ENCODE assay signal across 8 cellular contexts in the genomic region with DNA sequence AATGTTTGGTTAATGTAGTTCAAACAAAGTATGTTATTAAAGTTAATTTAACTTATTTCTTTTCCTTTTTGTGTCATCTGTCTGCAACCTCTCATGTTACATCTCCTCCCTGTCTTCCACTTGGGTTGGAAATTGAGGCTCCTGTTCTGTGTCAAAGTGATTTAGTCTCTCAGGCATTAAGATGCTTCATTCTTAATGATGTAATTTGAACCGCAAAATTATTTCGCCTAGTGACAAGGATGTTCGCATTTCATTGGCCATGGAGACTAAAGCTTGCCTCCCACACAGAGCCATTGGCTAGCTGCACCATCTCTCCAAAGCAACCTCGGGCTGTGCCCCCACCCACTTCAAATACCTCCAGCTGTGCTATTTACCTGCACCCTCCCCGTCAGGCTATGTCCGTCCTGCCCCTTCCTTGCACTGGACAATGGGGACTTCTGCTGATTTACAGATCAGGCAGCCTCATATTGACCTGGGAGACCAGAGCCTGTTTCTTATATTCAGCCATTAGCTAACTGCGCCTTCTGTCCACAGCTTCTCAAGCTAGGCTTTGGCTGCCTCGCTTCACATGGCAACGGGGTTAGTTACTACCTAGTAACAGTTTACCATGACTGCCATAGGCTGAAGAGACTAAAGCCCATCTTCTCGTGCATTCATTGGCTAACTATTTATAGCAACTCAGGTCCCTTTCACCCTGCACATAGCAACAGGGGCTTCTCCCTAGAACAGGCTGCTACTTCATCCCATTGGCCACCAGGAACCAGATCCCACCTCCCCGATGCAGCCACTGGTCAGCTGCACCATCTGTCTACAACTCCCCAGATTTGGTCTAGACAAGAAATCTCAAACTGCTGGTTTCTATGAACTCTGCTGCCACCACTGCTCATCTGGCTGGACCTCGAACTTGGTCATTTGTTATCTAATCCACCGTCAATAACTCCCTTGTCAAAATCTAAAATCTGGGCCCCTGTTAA. TPM values are rescaled to one million over a fixed set of nuclear protein-coding genes. Genes with fewer than 3 reads are reported as not detected.
DNase-seq lines count a peak whose midpoint lies in the region; FAIRE-seq and TF ChIP-seq lines count a peak whose summit lies in the region.

No MANE protein-coding gene starts in this region.

- 6 to 9% methylated on average over 11 to 13 of the region's 13 CpGs for WGBS in GM23248 (ENCODE audit: low coverage in 1 of 2, low lambda C conversion rate in 2 of 2, missing lambda C conversion rate in 2 of 2), 2 experiments

- peak; percentile 100 for FAIRE-seq in islet of Langerhans (lab: Jason Lieb, UNC)

- H3K27ac ChIP-seq in GM23248 (peak overlapping the region; percentile 86), Karpas-422 (ENCODE audit: low read length) (peak overlapping the region; percentile 86), cingulate gyrus (ENCODE audit: low read depth, low read length) (peak overlapping the region; percentile 69)

- H3F3A ChIP-seq in GM23248 (ENCODE audit: insufficient read depth): no peaks in the 10 kb centered on the region

- H3K4me1 ChIP-seq in GM23248 (ENCODE audit: insufficient read depth): peaks cover 6% of the 10 kb centered on the region; the same call in 1 of the 2 replicates
- peaks cover 25% of the 10 kb centered on the region for H3K4me1 ChIP-seq in Karpas-422 (ENCODE audit: low read length)
- H3K4me1 ChIP-seq in skeletal muscle satellite cell (ENCODE audit: control insufficient read depth, insufficient read depth, low read length): no peaks in the 10 kb centered on the region

- H3K79me2 ChIP-seq in GM23248 (ENCODE audit: insufficient read depth): no peaks in the 10 kb centered on the region
- H3K79me2 ChIP-seq in Karpas-422 (ENCODE audit: low read length): no peaks in the 10 kb centered on the region

- H3K9me3 ChIP-seq in GM23248 (ENCODE audit: low read depth): no peaks in the 10 kb centered on the region
- no peaks in the 10 kb centered on the region for H3K9me3 ChIP-seq in Karpas-422 (ENCODE audit: low read length)
- no peaks in the 10 kb centered on the region for H3K9me3 ChIP-seq in skeletal muscle satellite cell (replicated peaks; ENCODE audit: low read length)

- peak; percentile 38; the same call in 1 of the 2 replicates for TF ChIP-seq POLR2A in Raji (IDR thresholded peaks at IDR 0.05; ENCODE audit: insufficient read depth, low read depth, low read length)

- H3K4me2 ChIP-seq in GM23248 (ENCODE audit: unreplicated experiment) (peak overlapping the region; percentile 72), Karpas-422 (ENCODE audit: low read depth, low read length, poor library complexity, severe bottlenecking) (peak overlapping the region; percentile 64), skeletal muscle satellite cell (ENCODE audit: low read length) (peak overlapping the region; percentile 82)

- no peaks in the 10 kb centered on the region for H3K27me3 ChIP-seq in GM23248 (replicated peaks; ENCODE audit: insufficient read depth)
- H3K27me3 ChIP-seq in Karpas-422 (ENCODE audit: low read length): no peaks in the 10 kb centered on the region
- no peaks in the 10 kb centered on the region for H3K27me3 ChIP-seq in skeletal muscle satellite cell (ENCODE audit: control insufficient read depth, insufficient read depth, low read length)

- in situ Hi-C loops in GM23248 (cut with MboI): no loop called here

- H3K36me3 ChIP-seq in GM23248 (ENCODE audit: low read depth): no peaks in the 10 kb centered on the region
- H3K36me3 ChIP-seq in Karpas-422 (ENCODE audit: insufficient read depth, low read length): no peaks in the 10 kb centered on the region
- no peaks in the 10 kb centered on the region for H3K36me3 ChIP-seq in skeletal muscle satellite cell (ENCODE audit: insufficient read depth, low read length)

- DNase-seq in activated CD4-positive, alpha-beta T cell treated with anti-CD3 and anti-CD28 coated beads for 48 hours: peak; percentile 15
- DNase-seq in activated CD4-positive, alpha-beta T cell treated with anti-CD3 and anti-CD28 coated beads for 4 hours: no peak
- DNase-seq in GM23248 (peak; percentile 85), Karpas-422 (peak; percentile 95)

- H4K20me1 ChIP-seq in GM23248 (ENCODE audit: insufficient read depth) (no peaks in the 10 kb centered on the region), Karpas-422 (ENCODE audit: insufficient read depth, low read depth, low read length) (no peaks in the 10 kb centered on the region)

- H3K9me2 ChIP-seq in GM23248 (ENCODE audit: insufficient read depth) (no peaks in the 10 kb centered on the region), Karpas-422 (replicated peaks; ENCODE audit: insufficient read depth, low read length) (no peaks in the 10 kb centered on the region)

- H3K9ac ChIP-seq in GM23248 (peak overlapping the region; percentile 74), Karpas-422 (ENCODE audit: low read length) (peak overlapping the region; percentile 66), skeletal muscle satellite cell (ENCODE audit: low read depth, low read length) (peak overlapping the region; percentile 49)

- H3K4me3 ChIP-seq in GM23248 (peak overlapping the region; percentile 71), Karpas-422 (ENCODE audit: low read length) (peak overlapping the region; percentile 60; the same call in 1 of the 2 replicates), skeletal muscle satellite cell (ENCODE audit: low read length) (peak overlapping the region; percentile 64)

- H2AFZ ChIP-seq in GM23248 (peak overlapping the region; percentile 89), Karpas-422 (ENCODE audit: low read length) (no peak overlapping the region)

RNA-seq across cellular contexts. Expression of a gene that starts 8.6 kb away (rescaled TPM):
- not detected in 2 replicates for total RNA-seq in GM23248 (2014; rRNA removed; shearing (Covaris generic))
- not detected in 2 replicates for polyA plus RNA-seq in GM23248 (2016; fragmentation: Nextera tagmentation; extraction: Ambion mirVana)
- 0.52 and 0.90 TPM in 2 replicates for total RNA-seq in Karpas-422 (2014; rRNA removed; shearing (Covaris generic); ENCODE audit: low replicate concordance)
- not detected in 2 replicates for total RNA-seq in skeletal muscle satellite cell (2012; rRNA removed)

Comparison
In these comparisons a context has a peak if more than half of its experiments do, and no peak if none do; other contexts are left out.
1. DNase-seq: peak in activated CD4-positive, alpha-beta T cell treated with anti-CD3 and anti-CD28 coated beads for 48 hours (single experiment), GM23248 (single experiment) and Karpas-422 (single experiment); none in activated CD4-positive, alpha-beta T cell treated with anti-CD3 and anti-CD28 coated beads for 4 hours (0 of 2).
2. Peak in every context shown above with its lines, with median percentiles within 50 percentile points of each other: H3K27ac ChIP-seq, H3K4me2 ChIP-seq, H3K4me3 ChIP-seq and H3K9ac ChIP-seq.